Comparison of ENCODE assay signal across 24 cellular contexts in the genomic region with DNA sequence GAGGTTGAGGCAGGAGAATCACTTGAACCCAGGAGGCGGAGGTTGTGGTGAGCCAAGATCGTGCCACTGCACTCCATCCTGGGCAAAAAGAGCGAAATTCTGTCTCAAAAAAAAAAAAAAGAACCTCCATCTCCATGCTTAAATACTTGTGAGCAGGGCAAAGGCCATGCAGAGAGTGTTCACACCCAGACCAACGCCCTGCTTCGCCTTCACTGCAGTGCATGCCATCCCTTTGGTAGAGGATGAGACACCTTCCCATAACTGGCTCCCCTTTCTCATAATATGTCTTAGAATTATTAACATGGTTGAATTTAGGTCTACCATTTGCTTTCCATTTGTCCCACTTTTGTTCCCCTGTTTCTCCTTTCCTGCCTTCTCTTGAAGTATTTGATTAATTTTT.
"Had no signal": no experiment of that assay in that cellular context is flagged by ENCODE, and none has a peak within 500 bp of the region (broad histone marks: within the 10 kb centered on the region; RNA-seq: fewer than 3 reads in every experiment).

No MANE protein-coding gene starts in this region.

- H3K4me3 Mint-ChIP-seq: activated CD4-positive, alpha-beta memory T cell treated with anti-CD3 and anti-CD28 coated beads, Interleukin-2, amount 10 ng/mL, durations not matched to agents 7 days and 5 days; activated naive CD8-positive, alpha-beta T cell; brain; central memory CD8-positive, alpha-beta T cell; T-helper 17 cell had no signal

- H3K27ac ChIP-seq: SJSA1, VCaP had no signal

- H3K27me3 ChIP-seq: SJSA1 had no signal

- ATAC-seq: SK-N-SH treated with all-trans-retinoic acid at 6 μM for 48 hours, T-helper 17 cell had no signal

- H3K9me3 Mint-ChIP-seq: activated CD4-positive, alpha-beta memory T cell treated with anti-CD3 and anti-CD28 coated beads, Interleukin-2, amount 10 ng/mL, durations not matched to agents 7 days and 5 days; brain; central memory CD8-positive, alpha-beta T cell had no signal

- DNase-seq: activated CD4-positive, alpha-beta memory T cell treated with anti-CD3 and anti-CD28 coated beads, Interleukin-2, amount 10 ng/mL, durations not matched to agents 7 days and 5 days; activated CD4-positive, alpha-beta T cell treated with anti-CD3 and anti-CD28 coated beads, Interleukin-2, amount 50 U/mL, for 1 hour; activated CD4-positive, CD25-positive, alpha-beta regulatory T cell; activated effector memory CD4-positive, alpha-beta T cell treated with Interleukin-2 at 50 U/mL for 16 hours; activated naive CD4-positive, alpha-beta T cell treated with Interleukin-2 at 50 U/mL for 16 hours; activated T-cell treated with anti-CD3 and anti-CD28 coated beads for 4 hours; amygdala; MM.1S; NCI-H1105; NCI-H1436; NCI-H1694 treated with DMSO at 0.1 percent for 48 hours; NCI-H2029 treated with DMSO at 0.1 percent for 48 hours; NCI-H510A treated with DMSO at 0.1 percent for 48 hours; NCI-H69; NK-92 treated with Interleukin-12 subunit alpha and Interleukin-12 subunit beta, amount 100 ng/mL, for 24 hours; SHP77; T-helper 17 cell; T-helper 9 cell had no signal

- H3K27me3 Mint-ChIP-seq: activated CD4-positive, alpha-beta memory T cell treated with anti-CD3 and anti-CD28 coated beads, Interleukin-2, amount 10 ng/mL, durations not matched to agents 7 days and 5 days; activated naive CD8-positive, alpha-beta T cell; brain; central memory CD8-positive, alpha-beta T cell; T-helper 17 cell had no signal

- H3K4me3 ChIP-seq: SJSA1 had no signal

- H3K9me3 ChIP-seq: SJSA1 had no signal

- H3K27ac Mint-ChIP-seq: activated CD4-positive, alpha-beta memory T cell treated with anti-CD3 and anti-CD28 coated beads, Interleukin-2, amount 10 ng/mL, durations not matched to agents 7 days and 5 days; activated naive CD8-positive, alpha-beta T cell; brain; T-helper 17 cell had no signal
